Comparison of ENCODE assay signal across 24 cellular contexts in genomic region chr11:46265764-46266163, GRCh38.
DNase-seq lines count a peak whose midpoint lies in the region; ATAC-seq and FAIRE-seq lines count a peak whose summit lies in the region.
"Had no signal": no experiment of that assay in that cellular context is flagged by ENCODE, and none has a peak within 500 bp of the region (broad histone marks: within the 10 kb centered on the region; RNA-seq: fewer than 3 reads in every experiment).

No MANE protein-coding gene starts in this region.

- H3K4me3 ChIP-seq in mucosa of stomach (ENCODE audit: low read length): no peak overlapping the region
- H3K4me3 ChIP-seq: sigmoid colon had no signal

- peaks cover 24% of the 10 kb centered on the region for H3K4me1 ChIP-seq in mucosa of stomach (ENCODE audit: control insufficient read depth, insufficient read depth, low read length)
- H3K4me1 ChIP-seq: sigmoid colon had no signal

- H3K36me3 ChIP-seq in mucosa of stomach (ENCODE audit: control insufficient read depth, insufficient read depth, low read length): no peaks in the 10 kb centered on the region
- H3K36me3 ChIP-seq: sigmoid colon had no signal

- FAIRE-seq in HTR-8/SVneo (lab: Jason Lieb, UNC): no peak
- FAIRE-seq: frontal cortex, kidney had no signal

- ATAC-seq in GM18502 (IDR thresholded peaks at IDR 0.05; ENCODE audit: poor library complexity, unreplicated experiment) (peak; percentile 29), HG03095 (IDR thresholded peaks at IDR 0.05; ENCODE audit: unreplicated experiment) (no peak)
- ATAC-seq: activated CD4-positive, alpha-beta T cell treated with anti-CD3 and anti-CD28 coated beads for 36 hours; activated CD8-positive, alpha-beta T cell treated with anti-CD3 and anti-CD28 coated beads, Interleukin-2, amount 10 ng/mL, durations not matched to agents 7 days and 5 days; activated naive CD4-positive, alpha-beta T cell treated with anti-CD3 and anti-CD28 coated beads, Interleukin-2, amount 50 U/mL, for 72 hours; naive thymus-derived CD4-positive, alpha-beta T cell had no signal

- no peaks in the 10 kb centered on the region for H3K9me3 ChIP-seq in mucosa of stomach (ENCODE audit: control insufficient read depth, low read length)
- H3K9me3 ChIP-seq: sigmoid colon had no signal

- DNase-seq in COLO668 (lab: John Stamatoyannopoulos, UW; ENCODE audit: unreplicated experiment): peak; percentile 45
- peak; percentile 47 for DNase-seq in NCI-H2171 treated with DMSO at 0.1 percent for 48 hours (lab: John Stamatoyannopoulos, UW)
- DNase-seq in NOMO-1 treated with dmso at 0.1 percent for 144 hours (lab: John Stamatoyannopoulos, UW; ENCODE audit: unreplicated experiment): no peak
- no peak for DNase-seq in activated naive CD4-positive, alpha-beta T cell treated with Interleukin-2 at 50 U/mL for 16 hours
- DNase-seq in HTR-8/SVneo (ENCODE audit: insufficient read length, low spot score): no peak
- DNase-seq: activated CD4-positive, alpha-beta T cell treated with anti-CD3 and anti-CD28 coated beads for 36 hours; activated CD8-positive, alpha-beta T cell treated with anti-CD3 and anti-CD28 coated beads, Interleukin-2, amount 10 ng/mL, durations not matched to agents 7 days and 5 days; COR-L47; DMS79 treated with DMSO at 0.1 percent for 48 hours; GF-D8; H9; kidney; naive thymus-derived CD4-positive, alpha-beta T cell; NCI-H1092; NCI-H1694 treated with DMSO at 0.1 percent for 48 hours; NCI-H524 treated with DMSO at 0.1 percent for 48 hours; sigmoid colon; stimulated activated CD4-positive, alpha-beta T cell treated with anti-CD3 and anti-CD28 coated beads, Interleukin-4, amount 100 ng/mL, for 24 hours; SW 1271 had no signal

- H3K9ac ChIP-seq in mucosa of stomach (ENCODE audit: low read length): peak overlapping the region; percentile 4

- no peaks in the 10 kb centered on the region for H3K27me3 ChIP-seq in mucosa of stomach (ENCODE audit: control insufficient read depth, insufficient read depth, low read length)
- H3K27me3 ChIP-seq: sigmoid colon had no signal

Comparison
In these comparisons a context has a peak if more than half of its experiments do, and no peak if none do; other contexts are left out.
1. DNase-seq: peak in COLO668 (single experiment) and NCI-H2171 treated with DMSO at 0.1 percent for 48 hours (single experiment); none in NOMO-1 treated with dmso at 0.1 percent for 144 hours (single experiment), activated naive CD4-positive, alpha-beta T cell treated with Interleukin-2 at 50 U/mL for 16 hours (single experiment) and HTR-8/SVneo (single experiment).